In the genomic region with DNA sequence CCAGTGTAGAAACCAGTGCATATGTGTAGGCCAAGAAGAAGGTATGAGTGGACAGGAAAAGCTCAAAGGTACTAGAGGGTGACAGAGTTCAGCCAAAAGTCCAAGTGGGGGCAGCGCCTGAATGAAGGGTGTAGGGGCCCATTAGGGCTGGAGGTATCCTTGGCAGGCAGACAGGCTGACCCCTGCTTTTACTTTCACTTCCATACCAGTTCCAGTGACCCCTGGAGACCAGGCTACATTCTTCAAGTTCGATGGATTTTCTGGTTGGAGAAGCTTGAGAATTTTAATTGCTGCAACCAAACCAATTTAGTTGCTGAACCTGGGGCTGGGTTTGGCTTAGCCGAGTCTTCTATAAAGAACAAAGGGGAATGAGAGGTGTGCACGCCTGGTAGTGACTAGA, we compare ENCODE assay signal across 1 cellular context.
TF ChIP-seq lines count a peak whose summit lies in the region.

No MANE protein-coding gene starts in this region.

TF ChIP-seq in K562, 482 proteins besides CTCF, POLR2A, EP300 and RAD21:
- TF ChIP-seq NR2C2 (CRISPR knock-in tag; IDR thresholded peaks at IDR 0.05) (no peak), NR2C2 (tag; IDR thresholded peaks at IDR 0.05) (peak; percentile 41; the same call in 1 of the 2 replicates), BCL6 (CRISPR knock-in tag; IDR thresholded peaks at IDR 0.05) (no peak), SIN3A (IDR thresholded peaks at IDR 0.05; ENCODE audit: borderline replicate concordance in 2 of 2, control insufficient read depth in 1 of 2, low read depth in 2 of 2, low read length in 2 of 2) (no peak), PURB (CRISPR knock-in tag; IDR thresholded peaks at IDR 0.05; ENCODE audit: low read depth) (no peak), CBX1 (IDR thresholded peaks at IDR 0.05; ENCODE audit: low read depth) (no peak)
- TF ChIP-seq, protein P1, sequence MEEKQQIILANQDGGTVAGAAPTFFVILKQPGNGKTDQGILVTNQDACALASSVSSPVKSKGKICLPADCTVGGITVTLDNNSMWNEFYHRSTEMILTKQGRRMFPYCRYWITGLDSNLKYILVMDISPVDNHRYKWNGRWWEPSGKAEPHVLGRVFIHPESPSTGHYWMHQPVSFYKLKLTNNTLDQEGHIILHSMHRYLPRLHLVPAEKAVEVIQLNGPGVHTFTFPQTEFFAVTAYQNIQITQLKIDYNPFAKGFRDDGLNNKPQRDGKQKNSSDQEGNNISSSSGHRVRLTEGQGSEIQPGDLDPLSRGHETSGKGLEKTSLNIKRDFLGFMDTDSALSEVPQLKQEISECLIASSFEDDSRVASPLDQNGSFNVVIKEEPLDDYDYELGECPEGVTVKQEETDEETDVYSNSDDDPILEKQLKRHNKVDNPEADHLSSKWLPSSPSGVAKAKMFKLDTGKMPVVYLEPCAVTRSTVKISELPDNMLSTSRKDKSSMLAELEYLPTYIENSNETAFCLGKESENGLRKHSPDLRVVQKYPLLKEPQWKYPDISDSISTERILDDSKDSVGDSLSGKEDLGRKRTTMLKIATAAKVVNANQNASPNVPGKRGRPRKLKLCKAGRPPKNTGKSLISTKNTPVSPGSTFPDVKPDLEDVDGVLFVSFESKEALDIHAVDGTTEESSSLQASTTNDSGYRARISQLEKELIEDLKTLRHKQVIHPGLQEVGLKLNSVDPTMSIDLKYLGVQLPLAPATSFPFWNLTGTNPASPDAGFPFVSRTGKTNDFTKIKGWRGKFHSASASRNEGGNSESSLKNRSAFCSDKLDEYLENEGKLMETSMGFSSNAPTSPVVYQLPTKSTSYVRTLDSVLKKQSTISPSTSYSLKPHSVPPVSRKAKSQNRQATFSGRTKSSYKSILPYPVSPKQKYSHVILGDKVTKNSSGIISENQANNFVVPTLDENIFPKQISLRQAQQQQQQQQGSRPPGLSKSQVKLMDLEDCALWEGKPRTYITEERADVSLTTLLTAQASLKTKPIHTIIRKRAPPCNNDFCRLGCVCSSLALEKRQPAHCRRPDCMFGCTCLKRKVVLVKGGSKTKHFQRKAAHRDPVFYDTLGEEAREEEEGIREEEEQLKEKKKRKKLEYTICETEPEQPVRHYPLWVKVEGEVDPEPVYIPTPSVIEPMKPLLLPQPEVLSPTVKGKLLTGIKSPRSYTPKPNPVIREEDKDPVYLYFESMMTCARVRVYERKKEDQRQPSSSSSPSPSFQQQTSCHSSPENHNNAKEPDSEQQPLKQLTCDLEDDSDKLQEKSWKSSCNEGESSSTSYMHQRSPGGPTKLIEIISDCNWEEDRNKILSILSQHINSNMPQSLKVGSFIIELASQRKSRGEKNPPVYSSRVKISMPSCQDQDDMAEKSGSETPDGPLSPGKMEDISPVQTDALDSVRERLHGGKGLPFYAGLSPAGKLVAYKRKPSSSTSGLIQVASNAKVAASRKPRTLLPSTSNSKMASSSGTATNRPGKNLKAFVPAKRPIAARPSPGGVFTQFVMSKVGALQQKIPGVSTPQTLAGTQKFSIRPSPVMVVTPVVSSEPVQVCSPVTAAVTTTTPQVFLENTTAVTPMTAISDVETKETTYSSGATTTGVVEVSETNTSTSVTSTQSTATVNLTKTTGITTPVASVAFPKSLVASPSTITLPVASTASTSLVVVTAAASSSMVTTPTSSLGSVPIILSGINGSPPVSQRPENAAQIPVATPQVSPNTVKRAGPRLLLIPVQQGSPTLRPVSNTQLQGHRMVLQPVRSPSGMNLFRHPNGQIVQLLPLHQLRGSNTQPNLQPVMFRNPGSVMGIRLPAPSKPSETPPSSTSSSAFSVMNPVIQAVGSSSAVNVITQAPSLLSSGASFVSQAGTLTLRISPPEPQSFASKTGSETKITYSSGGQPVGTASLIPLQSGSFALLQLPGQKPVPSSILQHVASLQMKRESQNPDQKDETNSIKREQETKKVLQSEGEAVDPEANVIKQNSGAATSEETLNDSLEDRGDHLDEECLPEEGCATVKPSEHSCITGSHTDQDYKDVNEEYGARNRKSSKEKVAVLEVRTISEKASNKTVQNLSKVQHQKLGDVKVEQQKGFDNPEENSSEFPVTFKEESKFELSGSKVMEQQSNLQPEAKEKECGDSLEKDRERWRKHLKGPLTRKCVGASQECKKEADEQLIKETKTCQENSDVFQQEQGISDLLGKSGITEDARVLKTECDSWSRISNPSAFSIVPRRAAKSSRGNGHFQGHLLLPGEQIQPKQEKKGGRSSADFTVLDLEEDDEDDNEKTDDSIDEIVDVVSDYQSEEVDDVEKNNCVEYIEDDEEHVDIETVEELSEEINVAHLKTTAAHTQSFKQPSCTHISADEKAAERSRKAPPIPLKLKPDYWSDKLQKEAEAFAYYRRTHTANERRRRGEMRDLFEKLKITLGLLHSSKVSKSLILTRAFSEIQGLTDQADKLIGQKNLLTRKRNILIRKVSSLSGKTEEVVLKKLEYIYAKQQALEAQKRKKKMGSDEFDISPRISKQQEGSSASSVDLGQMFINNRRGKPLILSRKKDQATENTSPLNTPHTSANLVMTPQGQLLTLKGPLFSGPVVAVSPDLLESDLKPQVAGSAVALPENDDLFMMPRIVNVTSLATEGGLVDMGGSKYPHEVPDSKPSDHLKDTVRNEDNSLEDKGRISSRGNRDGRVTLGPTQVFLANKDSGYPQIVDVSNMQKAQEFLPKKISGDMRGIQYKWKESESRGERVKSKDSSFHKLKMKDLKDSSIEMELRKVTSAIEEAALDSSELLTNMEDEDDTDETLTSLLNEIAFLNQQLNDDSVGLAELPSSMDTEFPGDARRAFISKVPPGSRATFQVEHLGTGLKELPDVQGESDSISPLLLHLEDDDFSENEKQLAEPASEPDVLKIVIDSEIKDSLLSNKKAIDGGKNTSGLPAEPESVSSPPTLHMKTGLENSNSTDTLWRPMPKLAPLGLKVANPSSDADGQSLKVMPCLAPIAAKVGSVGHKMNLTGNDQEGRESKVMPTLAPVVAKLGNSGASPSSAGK (IDR thresholded peaks at IDR 0.05) = no peak
- TF ChIP-seq, protein P2, sequence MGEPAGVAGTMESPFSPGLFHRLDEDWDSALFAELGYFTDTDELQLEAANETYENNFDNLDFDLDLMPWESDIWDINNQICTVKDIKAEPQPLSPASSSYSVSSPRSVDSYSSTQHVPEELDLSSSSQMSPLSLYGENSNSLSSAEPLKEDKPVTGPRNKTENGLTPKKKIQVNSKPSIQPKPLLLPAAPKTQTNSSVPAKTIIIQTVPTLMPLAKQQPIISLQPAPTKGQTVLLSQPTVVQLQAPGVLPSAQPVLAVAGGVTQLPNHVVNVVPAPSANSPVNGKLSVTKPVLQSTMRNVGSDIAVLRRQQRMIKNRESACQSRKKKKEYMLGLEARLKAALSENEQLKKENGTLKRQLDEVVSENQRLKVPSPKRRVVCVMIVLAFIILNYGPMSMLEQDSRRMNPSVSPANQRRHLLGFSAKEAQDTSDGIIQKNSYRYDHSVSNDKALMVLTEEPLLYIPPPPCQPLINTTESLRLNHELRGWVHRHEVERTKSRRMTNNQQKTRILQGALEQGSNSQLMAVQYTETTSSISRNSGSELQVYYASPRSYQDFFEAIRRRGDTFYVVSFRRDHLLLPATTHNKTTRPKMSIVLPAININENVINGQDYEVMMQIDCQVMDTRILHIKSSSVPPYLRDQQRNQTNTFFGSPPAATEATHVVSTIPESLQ (CRISPR knock-in tag; IDR thresholded peaks at IDR 0.05) = no peak
- TF ChIP-seq, protein P3, sequence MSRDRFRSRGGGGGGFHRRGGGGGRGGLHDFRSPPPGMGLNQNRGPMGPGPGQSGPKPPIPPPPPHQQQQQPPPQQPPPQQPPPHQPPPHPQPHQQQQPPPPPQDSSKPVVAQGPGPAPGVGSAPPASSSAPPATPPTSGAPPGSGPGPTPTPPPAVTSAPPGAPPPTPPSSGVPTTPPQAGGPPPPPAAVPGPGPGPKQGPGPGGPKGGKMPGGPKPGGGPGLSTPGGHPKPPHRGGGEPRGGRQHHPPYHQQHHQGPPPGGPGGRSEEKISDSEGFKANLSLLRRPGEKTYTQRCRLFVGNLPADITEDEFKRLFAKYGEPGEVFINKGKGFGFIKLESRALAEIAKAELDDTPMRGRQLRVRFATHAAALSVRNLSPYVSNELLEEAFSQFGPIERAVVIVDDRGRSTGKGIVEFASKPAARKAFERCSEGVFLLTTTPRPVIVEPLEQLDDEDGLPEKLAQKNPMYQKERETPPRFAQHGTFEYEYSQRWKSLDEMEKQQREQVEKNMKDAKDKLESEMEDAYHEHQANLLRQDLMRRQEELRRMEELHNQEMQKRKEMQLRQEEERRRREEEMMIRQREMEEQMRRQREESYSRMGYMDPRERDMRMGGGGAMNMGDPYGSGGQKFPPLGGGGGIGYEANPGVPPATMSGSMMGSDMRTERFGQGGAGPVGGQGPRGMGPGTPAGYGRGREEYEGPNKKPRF (IDR thresholded peaks at IDR 0.05; ENCODE audit: low read depth, low read length) = no peak
